ENCODE assay signal across 19 cellular contexts in genomic region chr1:99305626-99306025, GRCh38. TPM values are rescaled to one million over a fixed set of nuclear protein-coding genes. Genes with fewer than 3 reads are reported as not detected.
"Had no signal": no experiment of that assay in that cellular context is flagged by ENCODE, and none has a peak within 500 bp of the region (broad histone marks: within the 10 kb centered on the region; RNA-seq: fewer than 3 reads in every experiment).

No MANE protein-coding gene starts in this region.

- H3K4me3 ChIP-seq: coronary artery, lung, smooth muscle cell, tibial artery, vagina had no signal

- H3K27me3 ChIP-seq: neutrophil, tibial artery, vagina had no signal

- DNase-seq: activated CD4-positive, alpha-beta T cell treated with anti-CD3 and anti-CD28 coated beads for 36 hours; activated CD8-positive, alpha-beta memory T cell treated with anti-CD3 and anti-CD28 coated beads, Interleukin-2, amount 50 U/mL, for 48 hours; activated CD8-positive, alpha-beta T cell treated with anti-CD3 and anti-CD28 coated beads, Interleukin-2, amount 10 ng/mL, durations not matched to agents 7 days and 5 days; activated naive CD4-positive, alpha-beta T cell; central memory CD4-positive, alpha-beta T cell; effector CD4-positive, alpha-beta T cell; hippocampal formation; left colon; naive thymus-derived CD8-positive, alpha-beta T cell; T1000; tibial artery; WERI-Rb-1 had no signal

- H3K4me1 ChIP-seq: tibial artery, vagina had no signal

- H3K36me3 ChIP-seq: neutrophil, tibial artery, vagina, WERI-Rb-1 had no signal

- ATAC-seq: activated CD4-positive, alpha-beta T cell treated with anti-CD3 and anti-CD28 coated beads for 36 hours; activated CD8-positive, alpha-beta T cell treated with anti-CD3 and anti-CD28 coated beads, Interleukin-2, amount 10 ng/mL, durations not matched to agents 7 days and 5 days; left colon; naive thymus-derived CD8-positive, alpha-beta T cell; stimulated activated memory B cell treated with anti-CD40 and anti-IgM and Interleukin-4, amounts not matched to agents 10 μg/mL and 1 μg/mL and 100 μg/mL, for 72 hours had no signal

- H3K9me3 ChIP-seq: neutrophil, tibial artery, vagina had no signal

RNA-seq across cellular contexts. Expression of gene PLPPR4, which starts 41.3 kb away (rescaled TPM):
- total RNA-seq: activated CD4-positive, alpha-beta T cell treated with anti-CD3 and anti-CD28 coated beads for 36 hours; activated CD8-positive, alpha-beta T cell treated with anti-CD3 and anti-CD28 coated beads, Interleukin-2, amount 10 ng/mL, durations not matched to agents 7 days and 5 days; endothelial cell of umbilical vein; naive thymus-derived CD8-positive, alpha-beta T cell had no signal
- polyA plus RNA-seq: endothelial cell of umbilical vein; naive thymus-derived CD8-positive, alpha-beta T cell had no signal
